7 cellular contexts compared by ENCODE assay signal in genomic region chr9:112750767-112751058, GRCh38. TPM values are rescaled to one million over a fixed set of nuclear protein-coding genes. Genes with fewer than 3 reads are reported as not detected.
DNase-seq lines count a peak whose midpoint lies in the region; ATAC-seq, FAIRE-seq and TF ChIP-seq lines count a peak whose summit lies in the region.

No MANE protein-coding gene starts in this region.

- H3K27me3 Mint-ChIP-seq in astrocyte (ENCODE audit: low read depth, unreplicated experiment): no peaks in the 10 kb centered on the region

- H3K79me2 ChIP-seq in astrocyte (ENCODE audit: insufficient read depth, low read length): peaks cover 22% of the 10 kb centered on the region

- H3K4me2 ChIP-seq in astrocyte (ENCODE audit: low read length): peak overlapping the region; percentile 99

- H3K4me1 Mint-ChIP-seq in astrocyte (ENCODE audit: low read depth, unreplicated experiment): peaks cover 38% of the 10 kb centered on the region

- H3K36me3 ChIP-seq in HEK293 (ENCODE audit: control insufficient read depth in 2 of 2, insufficient read depth in 1 of 2, low read length in 2 of 2): no peaks in the 10 kb centered on the region
- no peaks in the 10 kb centered on the region for H3K36me3 ChIP-seq in astrocyte (ENCODE audit: insufficient read depth, low read length)
- no peaks in the 10 kb centered on the region for H3K36me3 ChIP-seq in kidney epithelial cell (ENCODE audit: control insufficient read depth, insufficient read depth, low read length)
- no peaks in the 10 kb centered on the region for H3K36me3 ChIP-seq in tibial nerve

- no peaks in the 10 kb centered on the region for H3K36me3 Mint-ChIP-seq in astrocyte (ENCODE audit: low read depth, unreplicated experiment)

- peak overlapping the region; percentile 84 for H3K9ac ChIP-seq in astrocyte (ENCODE audit: low read length)

- peak overlapping the region; percentile 91 for H2AFZ ChIP-seq in astrocyte (ENCODE audit: low read depth, low read length)

- TF ChIP-seq CTCF in HEK293 (tag by site-specific recombination; IDR thresholded peaks at IDR 0.05) (no peak), astrocyte (IDR thresholded peaks at IDR 0.05; ENCODE audit: insufficient read depth, low read depth, low read length) (no peak), kidney epithelial cell (IDR thresholded peaks at IDR 0.05; ENCODE audit: insufficient read depth, low read length, poor library complexity, severe bottlenecking) (no peak), tibial nerve (IDR thresholded peaks at IDR 0.05) (no peak)

- H3K27ac Mint-ChIP-seq in astrocyte (ENCODE audit: unreplicated experiment): no peak overlapping the region

- TF ChIP-seq POLR2A in tibial nerve (IDR thresholded peaks at IDR 0.05): no peak

- no peak for FAIRE-seq in astrocyte (lab: Jason Lieb, UNC)

- peaks cover 26% of the 10 kb centered on the region for H4K20me1 ChIP-seq in astrocyte (ENCODE audit: insufficient read depth, low read length)

- POLR2A ChIA-PET in HEK293 (lab: Yijun Ruan, JAX): interaction anchor here (0.6 to 2.5 kb wide), 6 partner anchors 14 to 371 kb away, joined by 3 to 18 read pairs (median 4); partner anchors contain the start of genes HSDL2, INIP and KIAA1958

- peak overlapping the region; percentile 59; the same call in 1 of the 2 replicates for H3K27ac ChIP-seq in HEK293 (ENCODE audit: extremely low read depth, low read depth, low read length)
- H3K27ac ChIP-seq in astrocyte (ENCODE audit: low read depth, low read length): peak overlapping the region; percentile 57
- peak overlapping the region; percentile 74 to 95 (median 84) for H3K27ac ChIP-seq in tibial nerve

- H3K9me3 Mint-ChIP-seq in astrocyte (ENCODE audit: unreplicated experiment): peaks cover 3% of the 10 kb centered on the region

- DNase-seq in astrocyte (ENCODE audit: low read depth) (no peak), kidney epithelial cell (ENCODE audit: low read depth) (no peak), tibial nerve (ENCODE audit: low spot score in 2 of 2) (no peak), RPMI8226 (no peak), SIG-M5 treated with dmso at 0.1 percent for 504 hours (lab: John Stamatoyannopoulos, UW; ENCODE audit: unreplicated experiment) (no peak)

- CTCF ChIA-PET in HEK293 (lab: Yijun Ruan, JAX): interaction anchor here (0.5 to 1.5 kb wide), 4 partner anchors 15 to 153 kb away, joined by 3 to 5 read pairs (median 4); no protein-coding TSS in a partner anchor

- H3K4me1 ChIP-seq in HEK293 (ENCODE audit: control insufficient read depth, insufficient read depth, low read length): peaks cover 2% of the 10 kb centered on the region; the same call in 1 of the 2 replicates
- peaks cover 40% of the 10 kb centered on the region for H3K4me1 ChIP-seq in astrocyte (ENCODE audit: insufficient read depth, low read length)
- peaks cover 0 to 65% (median 35%) of the 10 kb centered on the region in 4 donors for H3K4me1 ChIP-seq in tibial nerve

- no peak for TF ChIP-seq EP300 in tibial nerve (IDR thresholded peaks at IDR 0.05)

- H3K27me3 ChIP-seq in astrocyte (ENCODE audit: insufficient read depth, low read length) (no peaks in the 10 kb centered on the region), kidney epithelial cell (ENCODE audit: control insufficient read depth, insufficient read depth, low read length) (no peaks in the 10 kb centered on the region), tibial nerve (no peaks in the 10 kb centered on the region)

- peak overlapping the region; percentile 54 for H3K4me3 ChIP-seq in HEK293 (ENCODE audit: low read depth, low read length)
- peak overlapping the region; percentile 74 for H3K4me3 ChIP-seq in astrocyte (ENCODE audit: insufficient read depth, low read depth, low read length)
- peak overlapping the region; percentile 77 for H3K4me3 ChIP-seq in kidney epithelial cell (ENCODE audit: low read depth, low read length)
- H3K4me3 ChIP-seq in tibial nerve: peak overlapping the region; percentile 79 to 99 (median 94)

- WGBS in tibial nerve, 2 donors: 0% methylated on average over 5 of the region's 50 CpGs; no CpG with 5 or more reads in 1 of the 2 donors

- no peak for ATAC-seq in HG03095 (IDR thresholded peaks at IDR 0.05; ENCODE audit: unreplicated experiment)

- H3K9me3 ChIP-seq in HEK293 (ENCODE audit: control insufficient read depth, insufficient read depth, low read depth, low read length): no peaks in the 10 kb centered on the region
- H3K9me3 ChIP-seq in astrocyte (ENCODE audit: insufficient read depth, low read depth, low read length): no peaks in the 10 kb centered on the region
- H3K9me3 ChIP-seq in tibial nerve: no peaks in the 10 kb centered on the region

- H3K4me3 Mint-ChIP-seq in astrocyte (ENCODE audit: unreplicated experiment): no peak overlapping the region

TF ChIP-seq in HEK293, 187 proteins besides CTCF, POLR2A, EP300 and RAD21:
- TF ChIP-seq REPIN1 (tag by site-specific recombination; IDR thresholded peaks at IDR 0.05; ENCODE audit: low read depth) (no peak), ZNF677 (tag by site-specific recombination; IDR thresholded peaks at IDR 0.05) (no peak), ZNF10 (tag by site-specific recombination; IDR thresholded peaks at IDR 0.05) (no peak), ZNF639 (tag by site-specific recombination; IDR thresholded peaks at IDR 0.05) (no peak), ZNF114 (tag by site-specific recombination; IDR thresholded peaks at IDR 0.05) (no peak)
TF ChIP-seq in HEK293: peak in this region for 0.

RNA-seq across cellular contexts. Expression of gene SNX30, which starts 0.2 kb away (rescaled TPM):
- total RNA-seq in astrocyte (12.8 and 14.4 TPM in 2 replicates), kidney epithelial cell (19.5 and 22.5 TPM in 2 replicates), tibial nerve (10 to 100 TPM; 14.9 to 25.3 (median 17.0) TPM)

RNA-seq across cellular contexts. Expression of gene INIP, which starts 32.8 kb away (rescaled TPM):
- total RNA-seq in astrocyte (22.0 and 23.1 TPM in 2 replicates), kidney epithelial cell (24.5 and 25.0 TPM in 2 replicates), tibial nerve (10 to 100 TPM; 18.4 to 28.5 (median 24.9) TPM)
